Comparison of ENCODE assay signal across 9 cellular contexts in the genomic region with DNA sequence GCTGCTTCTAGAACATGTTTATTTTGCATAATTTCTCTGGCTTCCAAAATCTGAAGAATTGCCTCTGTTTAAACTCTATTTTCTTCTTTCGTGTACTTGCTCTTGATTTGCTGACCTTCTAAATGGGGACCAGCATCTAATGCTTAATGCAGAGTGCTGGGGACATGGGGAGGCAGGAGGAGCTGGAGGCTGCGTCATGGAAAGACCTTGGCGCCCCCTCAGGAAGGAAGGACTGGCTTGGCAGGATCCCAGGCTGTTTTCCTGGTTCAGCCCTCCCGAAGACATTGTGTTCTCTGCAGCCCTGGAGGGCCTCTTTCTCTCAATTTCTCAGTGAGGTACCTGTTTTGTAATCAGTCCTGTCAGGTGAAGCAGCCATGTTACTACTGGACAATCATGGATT. TPM values are rescaled to one million over a fixed set of nuclear protein-coding genes. Genes with fewer than 3 reads are reported as not detected.
A peak's percentile ranks its signal among the peaks of the same experiment; 100 is the strongest.
DNase-seq lines count a peak whose midpoint lies in the region; ATAC-seq, FAIRE-seq and TF ChIP-seq lines count a peak whose summit lies in the region.
"Had no signal": no experiment of that assay in that cellular context is flagged by ENCODE, and none has a peak within 500 bp of the region (broad histone marks: within the 10 kb centered on the region; RNA-seq: fewer than 3 reads in every experiment).

No MANE protein-coding gene starts in this region.

- no peak for FAIRE-seq in pancreas (lab: Jason Lieb, UNC)

- 21 to 38% methylated on average over 4 of the region's 4 CpGs for WGBS in pancreas, 2 donors

- intact Hi-C loops in Calu3 (cut with micrococcal nuclease; ENCODE audit: unreplicated experiment) (loop anchor here (10.0 kb wide), 1 partner anchor 108 kb away; no protein-coding TSS in a partner anchor), PC-9 (cut with micrococcal nuclease; ENCODE audit: unreplicated experiment) (no loop called here), pancreas (cut with DNase I) (no loop called here)

- no peaks in the 10 kb centered on the region for H3K9me2 ChIP-seq in PC-9 (ENCODE audit: insufficient read depth)
- no peaks in the 10 kb centered on the region for H3K9me2 ChIP-seq in MM.1S (replicated peaks; ENCODE audit: insufficient read depth, low read length)

- no peaks in the 10 kb centered on the region for H3K9me3 Mint-ChIP-seq in Calu3 (ENCODE audit: low read depth, unreplicated experiment)

- no peaks in the 10 kb centered on the region for H3K27me3 Mint-ChIP-seq in Calu3 (ENCODE audit: unreplicated experiment)

- peak; percentile 66 for DNase-seq in Calu3
- peak in 1 of 2 experiments; percentile 12 for DNase-seq in PC-9
- DNase-seq in fibroblast of gingiva (ENCODE audit: low read depth), result peak; percentile 4
- DNase-seq in pancreas, result peak in 4 of 6 donors; percentile 25 to 51 (median 43)
- no peak for DNase-seq in MM.1S
- no peak for DNase-seq in inferior parietal cortex (ENCODE audit: extremely low spot score)
- no peak for DNase-seq in NCI-H524 treated with DMSO at 0.1 percent for 48 hours (lab: John Stamatoyannopoulos, UW)
- DNase-seq: Karpas-422 had no signal

- peak overlapping the region; percentile 52 for H3K4me3 Mint-ChIP-seq in Calu3 (ENCODE audit: low read depth, unreplicated experiment)

- H3K4me3 ChIP-seq in PC-9 (no peak overlapping the region), pancreas (no peak overlapping the region), MM.1S (ENCODE audit: low read length) (no peak overlapping the region)

- POLR2A ChIA-PET in PC-9 (lab: Charles Lee; ENCODE audit: unreplicated experiment), result interaction anchor here (0.5 kb wide), 1 partner anchor 603 kb away, joined by 21 read pairs; a partner anchor contains a TSS

- H3K9me3 ChIP-seq in PC-9 (ENCODE audit: insufficient read depth, low read depth) (peaks cover 9% of the 10 kb centered on the region), pancreas (no peaks in the 10 kb centered on the region), MM.1S (replicated peaks; ENCODE audit: insufficient read depth, low read length) (no peaks in the 10 kb centered on the region)

- CTCF ChIA-PET in Calu3 (lab: Charles Lee), result interaction anchor here (0.5 kb wide), 1 partner anchor 37 kb away, joined by 3 read pairs; no protein-coding TSS in a partner anchor
- CTCF ChIA-PET in PC-9 (lab: Charles Lee), result no interaction called here

- H3K27ac ChIP-seq in PC-9 (no peak overlapping the region; the same call in 1 of the 2 replicates), pancreas (peak overlapping the region in 3 of 4 donors; percentile 9 to 39 (median 10)), MM.1S (ENCODE audit: low read length) (no peak overlapping the region)

- H3K4me2 ChIP-seq in PC-9, result peak overlapping the region; percentile 11; the same call in 1 of the 2 replicates
- H3K4me2 ChIP-seq in MM.1S (ENCODE audit: low read depth, low read length), result no peak overlapping the region

- H3K36me3 Mint-ChIP-seq in Calu3 (ENCODE audit: insufficient read depth, unreplicated experiment), result peaks cover 22% of the 10 kb centered on the region

- H3F3A ChIP-seq in PC-9 (ENCODE audit: insufficient read depth, low read depth) (no peaks in the 10 kb centered on the region; the same call in none of the 2 replicates), MM.1S (ENCODE audit: insufficient read depth, low read length) (no peaks in the 10 kb centered on the region)

- BruUV-seq in Calu3 (replicated peaks; lab: Mats Ljungman, UMichigan) (no TSS peak), PC-9 (replicated peaks; lab: Mats Ljungman, UMichigan) (no TSS peak)

- TF ChIP-seq CTCF in Calu3 (IDR thresholded peaks at IDR 0.05; ENCODE audit: unreplicated experiment), result no peak
- TF ChIP-seq CTCF in PC-9 (conservative IDR thresholded peaks at IDR 0.05), result no peak
- no peak for TF ChIP-seq CTCF in pancreas (IDR thresholded peaks at IDR 0.05)
- TF ChIP-seq CTCF in MM.1S (IDR thresholded peaks at IDR 0.05; ENCODE audit: low read length), result no peak

- H3K79me2 ChIP-seq in PC-9 (ENCODE audit: low read depth), result peaks cover 94% of the 10 kb centered on the region
- no peaks in the 10 kb centered on the region for H3K79me2 ChIP-seq in MM.1S (ENCODE audit: low read length)

- no peak overlapping the region for H3K9ac ChIP-seq in MM.1S (ENCODE audit: low read length)

- peaks cover 20% of the 10 kb centered on the region; the same call in 1 of the 2 replicates for H3K36me3 ChIP-seq in PC-9 (ENCODE audit: low read depth)
- no peaks in the 10 kb centered on the region for H3K36me3 ChIP-seq in pancreas
- H3K36me3 ChIP-seq in MM.1S (replicated peaks; ENCODE audit: insufficient read depth, low read length), result no peaks in the 10 kb centered on the region

- H3K27me3 ChIP-seq in PC-9 (ENCODE audit: insufficient read depth, low read depth) (no peaks in the 10 kb centered on the region), pancreas (no peaks in the 10 kb centered on the region), MM.1S (replicated peaks; ENCODE audit: insufficient read depth, low read length) (no peaks in the 10 kb centered on the region)

- H2AFZ ChIP-seq in PC-9, result no peak overlapping the region
- H2AFZ ChIP-seq in MM.1S (ENCODE audit: low read length), result no peak overlapping the region

- peaks cover 23% of the 10 kb centered on the region for H3K4me1 Mint-ChIP-seq in Calu3 (ENCODE audit: low read depth, unreplicated experiment)

- H3K27ac Mint-ChIP-seq in Calu3 (ENCODE audit: unreplicated experiment), result peak overlapping the region; percentile 83

- H3K4me1 ChIP-seq in PC-9 (replicated peaks; ENCODE audit: insufficient read depth), result peaks cover 35% of the 10 kb centered on the region
- H3K4me1 ChIP-seq in pancreas, result peaks cover 0 to 6% (median 6%) of the 10 kb centered on the region in 3 donors
- H3K4me1 ChIP-seq in MM.1S (ENCODE audit: low read length), result no peaks in the 10 kb centered on the region

- H4K20me1 ChIP-seq in PC-9 (ENCODE audit: insufficient read depth) (no peaks in the 10 kb centered on the region; the same call in 1 of the 2 replicates), MM.1S (ENCODE audit: insufficient read depth, low read length) (no peaks in the 10 kb centered on the region)

- peak; percentile 8 to 49 (median 37) for ATAC-seq in pancreas
- no peak for ATAC-seq in GM19035 (IDR thresholded peaks at IDR 0.05; ENCODE audit: unreplicated experiment)

RNA-seq across cellular contexts. Expression of a gene that starts 5.5 kb away (rescaled TPM):
- 18.5 and 22.3 TPM in 2 replicates for total RNA-seq in Calu3 (2022)
- 32.4 and 49.8 TPM in 2 replicates for total RNA-seq in PC-9 (2021)
- total RNA-seq in pancreas, result 10 to 100 TPM in 3 of 6 donors, 1 to 10 TPM in 3; 5.2 to 16.9 (median 9.5) TPM
- 1 to 10 TPM; 3.6 to 9.2 TPM for polyA plus RNA-seq in pancreas

RNA-seq across cellular contexts. Expression of a gene that starts 45.7 kb away (rescaled TPM):
- total RNA-seq in Calu3 (2022) (55.5 and 79.2 TPM in 2 replicates), PC-9 (2021) (15.2 and 19.6 TPM in 2 replicates), pancreas (10 to 100 TPM; 15.7 to 21.3 (median 17.7) TPM)
- polyA plus RNA-seq in pancreas, result 10 to 100 TPM; 10.1 to 18.9 TPM

Comparison
In these comparisons a context has a peak if more than half of its experiments do, and no peak if none do; other contexts are left out.
1. DNase-seq: peak in Calu3 (single experiment), fibroblast of gingiva (single experiment) and pancreas (4 of 6); none in MM.1S (single experiment), inferior parietal cortex (single experiment) and NCI-H524 treated with DMSO at 0.1 percent for 48 hours (single experiment).
2. H3K27ac ChIP-seq: peak in pancreas (3 of 4); none in PC-9 (single experiment) and MM.1S (single experiment).